ENCODE assay signal across 24 cellular contexts in the genomic region with DNA sequence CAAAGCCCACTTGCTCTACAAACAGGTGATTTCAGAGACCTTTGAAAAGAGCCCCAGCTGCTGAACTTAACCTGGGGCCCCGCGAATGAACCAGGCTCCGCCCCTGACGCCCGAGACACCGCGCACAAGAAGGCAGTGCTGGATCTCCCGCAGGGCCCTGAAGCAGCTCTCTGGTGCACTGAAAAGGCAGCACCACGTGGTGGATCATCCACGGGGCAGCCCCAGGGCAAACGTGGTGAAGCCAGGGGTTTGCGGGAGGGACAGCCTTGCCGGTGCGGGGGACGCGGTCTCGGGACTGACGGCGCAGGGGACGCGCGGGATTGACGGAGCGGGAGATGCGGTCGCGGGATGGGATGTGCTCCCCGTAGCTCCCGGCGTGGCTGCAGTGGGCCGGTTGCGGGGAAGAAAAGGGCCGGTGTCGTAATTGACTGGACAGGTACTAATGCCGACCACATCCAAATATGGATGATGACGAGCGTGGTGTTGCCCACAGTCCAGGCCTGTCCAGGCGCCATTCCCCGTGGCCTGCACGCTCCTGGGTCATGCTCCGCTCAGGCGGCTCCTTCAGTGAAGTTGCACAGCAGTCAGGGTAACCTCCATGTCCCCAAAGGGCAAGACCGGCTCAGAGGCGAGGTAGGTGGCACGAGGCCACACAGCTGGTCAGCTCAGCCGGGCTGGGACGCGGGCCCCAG.
DNase-seq lines count a peak whose midpoint lies in the region; ATAC-seq, FAIRE-seq and TF ChIP-seq lines count a peak whose summit lies in the region.
"Had no signal": no experiment of that assay in that cellular context is flagged by ENCODE, and none has a peak within 500 bp of the region (broad histone marks: within the 10 kb centered on the region; RNA-seq: fewer than 3 reads in every experiment).

No MANE protein-coding gene starts in this region.

- H2BK15ac ChIP-seq in H9 (ENCODE audit: low read depth, low read length) (no peak overlapping the region), H1 (ENCODE audit: low read length) (no peak overlapping the region)

- H2BK120ac ChIP-seq in H9 (ENCODE audit: low read depth, low read length, poor library complexity, severe bottlenecking) (no peak overlapping the region), H1 (replicated peaks; ENCODE audit: low read depth, low read length) (no peak overlapping the region)

- H3K79me2 ChIP-seq in H9 (ENCODE audit: insufficient read depth, low read length) (no peaks in the 10 kb centered on the region), H1 (ENCODE audit: control insufficient read depth in 1 of 2, insufficient read depth in 2 of 2, low read length in 2 of 2) (no peaks in the 10 kb centered on the region)

- no peaks in the 10 kb centered on the region for H4K20me1 ChIP-seq in H9 (ENCODE audit: control insufficient read depth, insufficient read depth, insufficient read length)
- H4K20me1 ChIP-seq in H1 (replicated peaks in 1 of 2; ENCODE audit: control insufficient read depth in 1 of 2, insufficient read depth in 2 of 2, low read length in 2 of 2): no peaks in the 10 kb centered on the region

- H2BK12ac ChIP-seq in H9 (ENCODE audit: insufficient read length, low read depth, low read length) (no peak overlapping the region), H1 (ENCODE audit: low read depth, low read length) (no peak overlapping the region)

- H3T11ph ChIP-seq in H9 (ENCODE audit: low read length): no peak overlapping the region

- WGBS in H9 (ENCODE audit: extremely low coverage, insufficient read length, low lambda C conversion rate): no CpG with 5 or more reads among the region's 48 CpGs
- 82% methylated on average over 41 of the region's 48 CpGs; no CpG with 5 or more reads in 1 of the 2 experiments for WGBS in H1 (ENCODE audit: extremely low coverage in 1 of 2, insufficient coverage in 1 of 2, insufficient read length in 1 of 2, insufficient replicate concordance in 2 of 2, low coverage in 1 of 2, low lambda C conversion rate in 2 of 2, missing lambda C conversion rate in 1 of 2), 2 experiments

- no peak overlapping the region for H4K91ac ChIP-seq in H9 (ENCODE audit: insufficient read length, low read depth, low read length)
- no peak overlapping the region for H4K91ac ChIP-seq in H1 (replicated peaks; ENCODE audit: insufficient read length, low read length)

- H3K4me1 ChIP-seq in H9 (ENCODE audit: insufficient read depth, low read length) (no peaks in the 10 kb centered on the region), H1 (replicated peaks in 1 of 4; ENCODE audit: control insufficient read depth in 3 of 4, insufficient read depth in 4 of 4, low read length in 3 of 4) (peaks cover 0 to 3% (median 0%) of the 10 kb centered on the region in 4 experiments; a peak in 1 of 7 replicates)
- H3K4me1 ChIP-seq: A549, Caco-2 had no signal

- no peaks in the 10 kb centered on the region for H3K79me1 ChIP-seq in H9 (ENCODE audit: insufficient read depth, low read depth, low read length, poor library complexity, severe bottlenecking)
- no peaks in the 10 kb centered on the region for H3K79me1 ChIP-seq in H1 (ENCODE audit: low read depth, low read length)

- no peak overlapping the region for H4K8ac ChIP-seq in H9 (replicated peaks; ENCODE audit: insufficient read length, low read depth, low read length)
- no peak overlapping the region for H4K8ac ChIP-seq in H1 (ENCODE audit: extremely low read depth, insufficient read depth, low read length)

- no peak overlapping the region for H3K4me3 ChIP-seq in H1 (ENCODE audit: extremely low read depth in 1 of 4, insufficient read depth in 2 of 4, low read depth in 3 of 4, low read length in 4 of 4)
- H3K4me3 ChIP-seq: A549 had no signal

- H2AFZ ChIP-seq in H9 (ENCODE audit: low read length) (no peak overlapping the region), H1 (ENCODE audit: low read length) (no peak overlapping the region)

- no peak for TF ChIP-seq POLR2A in H1 (IDR thresholded peaks at IDR 0.05; ENCODE audit: control extremely low read depth in 1 of 2, low read depth in 2 of 2, low read length in 2 of 2)

- H3K23ac ChIP-seq in H9 (ENCODE audit: insufficient read length, low read depth, low read length): no peak overlapping the region
- H3K23ac ChIP-seq in H1 (ENCODE audit: insufficient read length): no peak overlapping the region

- ATAC-seq in stimulated activated effector memory CD8-positive, alpha-beta T cell treated with anti-CD3 and anti-CD28 coated beads, Interleukin-12 subunit alpha, Interleukin-12 subunit beta, amount 100 ng/mL, for 72 hours: peak; percentile 20
- no peak for ATAC-seq in GM19467 (IDR thresholded peaks at IDR 0.05; ENCODE audit: unreplicated experiment)
- ATAC-seq: A549; CD8-positive, alpha-beta T cell had no signal

- H3K27me3 ChIP-seq in H9 (ENCODE audit: insufficient read depth, low read length) (no peaks in the 10 kb centered on the region), H1 (replicated peaks in 1 of 4; ENCODE audit: control insufficient read depth in 3 of 4, extremely low read depth in 1 of 4, insufficient read depth in 3 of 4, low read length in 3 of 4) (no peaks in the 10 kb centered on the region)

- H3K36me3 ChIP-seq in H1 (ENCODE audit: control insufficient read depth in 2 of 4, insufficient read depth in 4 of 4, low read length in 3 of 4): no peaks in the 10 kb centered on the region

- H3K36me3 Mint-ChIP-seq in H9 (ENCODE audit: insufficient read depth in 1 of 3, low read depth in 3 of 3): 0 out of 7 replicates have a peak, but pooled peaks cover 0 to 1% (median 0%) of the 10 kb centered on the region in 3 experiments
- no peaks in the 10 kb centered on the region for H3K36me3 Mint-ChIP-seq in stimulated activated effector memory CD8-positive, alpha-beta T cell treated with anti-CD3 and anti-CD28 coated beads, Interleukin-12 subunit alpha, Interleukin-12 subunit beta, amount 100 ng/mL, for 72 hours
- H3K36me3 Mint-ChIP-seq: CD8-positive, alpha-beta T cell had no signal

- no peak overlapping the region for H3K4me3 Mint-ChIP-seq in H9
- no peak overlapping the region for H3K4me3 Mint-ChIP-seq in stimulated activated effector memory CD8-positive, alpha-beta T cell treated with anti-CD3 and anti-CD28 coated beads, Interleukin-12 subunit alpha, Interleukin-12 subunit beta, amount 100 ng/mL, for 72 hours
- H3K4me3 Mint-ChIP-seq: CD8-positive, alpha-beta T cell had no signal

- H3K27me3 Mint-ChIP-seq in H9 (ENCODE audit: low read depth): peaks cover 20% of the 10 kb centered on the region

- no peak overlapping the region for H3K4ac ChIP-seq in H9 (ENCODE audit: low read depth, low read length)
- H3K4ac ChIP-seq in H1 (replicated peaks; ENCODE audit: insufficient read length, low read depth, low read length): no peak overlapping the region

- H4K5ac ChIP-seq in H9 (ENCODE audit: insufficient read length, low read depth, low read length) (no peak overlapping the region), H1 (ENCODE audit: insufficient read length, low read depth, low read length) (no peak overlapping the region)

- H3K27ac ChIP-seq in H9 (ENCODE audit: insufficient read length, low read depth, low read length) (no peak overlapping the region), H1 (ENCODE audit: low read depth, low read length) (no peak overlapping the region)
- H3K27ac ChIP-seq: A549, HL-60 had no signal

- DNase-seq in ELF-1 (ENCODE audit: low read depth, low spot score): peak; percentile 20
- peak; percentile 43 for DNase-seq in H9
- peak in 1 of 2 experiments; percentile 67 for DNase-seq in H1 (ENCODE audit: low read depth in 1 of 2, low spot score in 2 of 2)
- DNase-seq in stimulated activated effector memory CD8-positive, alpha-beta T cell treated with anti-CD3 and anti-CD28 coated beads, Interleukin-12 subunit alpha, Interleukin-12 subunit beta, amount 100 ng/mL, for 72 hours (ENCODE audit: low spot score in 2 of 2): no peak
- no peak for DNase-seq in RKO (ENCODE audit: low spot score)
- no peak for DNase-seq in epidermal melanocyte (ENCODE audit: insufficient read length, low spot score)
- DNase-seq: C1 segment of cervical spinal cord; Caco-2; CD8-positive, alpha-beta T cell; GDM1; GOT3; NCI-H1092; NCI-H1436; NCI-H187; NCI-H2081 treated with DMSO at 0.1 percent for 48 hours; NCI-H2171; NCI-H345; NCI-H510A treated with DMSO at 0.1 percent for 48 hours; NCI-H774; SHP77 had no signal

- no peak overlapping the region; the same call in 1 of the 2 replicates for H3K14ac ChIP-seq in H9 (ENCODE audit: insufficient read depth, low read length)
- no peak overlapping the region for H3K14ac ChIP-seq in H1 (ENCODE audit: insufficient read length)

- POLR2A ChIA-PET in H1 (lab: Charles Lee; ENCODE audit: partially characterized antibody): no interaction called here

- TF ChIP-seq RAD21 in H1 (IDR thresholded peaks at IDR 0.05 in 1 of 2, conservative IDR thresholded peaks at IDR 0.05 in 1 of 2; ENCODE audit: low read depth in 2 of 2, low read length in 2 of 2): no peak

- no peaks in the 10 kb centered on the region for H3K23me2 ChIP-seq in H9 (ENCODE audit: insufficient read length, low read depth, low read length, poor library complexity, severe bottlenecking)
- H3K23me2 ChIP-seq in H1 (ENCODE audit: low read depth, low read length): no peaks in the 10 kb centered on the region

- no peak overlapping the region for H3K9ac ChIP-seq in H9 (ENCODE audit: extremely low read depth, insufficient read length, low read length)
- H3K9ac ChIP-seq in H1 (replicated peaks in 1 of 4; ENCODE audit: extremely low read depth in 1 of 4, low read depth in 3 of 4, low read length in 3 of 4): no peak overlapping the region

- H2AK5ac ChIP-seq in H9 (ENCODE audit: insufficient read length, low read length) (no peak overlapping the region), H1 (ENCODE audit: low read depth, low read length) (no peak overlapping the region)

- no peak overlapping the region for H3K27ac Mint-ChIP-seq in H9
- H3K27ac Mint-ChIP-seq in stimulated activated effector memory CD8-positive, alpha-beta T cell treated with anti-CD3 and anti-CD28 coated beads, Interleukin-12 subunit alpha, Interleukin-12 subunit beta, amount 100 ng/mL, for 72 hours: no peak overlapping the region
- H3K27ac Mint-ChIP-seq: CD8-positive, alpha-beta T cell had no signal

- H3K18ac ChIP-seq in H9 (ENCODE audit: insufficient read length, low read depth, low read length): no peak overlapping the region
- 0 out of 2 replicates have a peak overlapping the region, but pooled peaks have one; percentile 51 for H3K18ac ChIP-seq in H1 (ENCODE audit: extremely low read depth, low read length)

- H2BK20ac ChIP-seq in H9 (ENCODE audit: low read depth, low read length, poor library complexity, severe bottlenecking) (no peak overlapping the region), H1 (ENCODE audit: low read length) (no peak overlapping the region)

- H3K9me3 ChIP-seq in H9 (ENCODE audit: control insufficient read depth, low read depth, low read length) (no peaks in the 10 kb centered on the region), H1 (ENCODE audit: insufficient read depth in 2 of 2, low read depth in 1 of 2, low read length in 1 of 2) (peaks cover 0 to 3% of the 10 kb centered on the region in 2 experiments; a peak in 1 of 4 replicates)
- H3K9me3 ChIP-seq: A549, Caco-2 had no signal

- CTCF ChIA-PET in H1 (lab: Charles Lee; ENCODE audit: partially characterized antibody): no interaction called here

- H3K56ac ChIP-seq in H9 (ENCODE audit: insufficient read length, low read depth, low read length): no peak overlapping the region
- no peak overlapping the region for H3K56ac ChIP-seq in H1 (replicated peaks; ENCODE audit: insufficient read length, low read depth, low read length)

- TF ChIP-seq EP300 in H1 (IDR thresholded peaks at IDR 0.05; ENCODE audit: borderline replicate concordance in 1 of 2, low read depth in 2 of 2, low read length in 2 of 2): no peak

- H3K4me2 ChIP-seq in H9 (ENCODE audit: insufficient read depth, insufficient read length, low read length): no peak overlapping the region
- no peak overlapping the region for H3K4me2 ChIP-seq in H1 (ENCODE audit: insufficient read depth in 1 of 2, low read depth in 2 of 2, low read length in 2 of 2)
- H3K4me2 ChIP-seq: A549 had no signal

- 0 out of 5 replicates have a peak, but pooled peaks cover 0 to 3% of the 10 kb centered on the region in 2 experiments for H3K9me3 Mint-ChIP-seq in H9
- no peaks in the 10 kb centered on the region for H3K9me3 Mint-ChIP-seq in stimulated activated effector memory CD8-positive, alpha-beta T cell treated with anti-CD3 and anti-CD28 coated beads, Interleukin-12 subunit alpha, Interleukin-12 subunit beta, amount 100 ng/mL, for 72 hours
- H3K9me3 Mint-ChIP-seq: CD8-positive, alpha-beta T cell had no signal

- no peak for FAIRE-seq in H1 (lab: Jason Lieb, UNC)
- FAIRE-seq: A549, GM12891 had no signal

- TF ChIP-seq CTCF in H9 (conservative IDR thresholded peaks at IDR 0.05): no peak
- no peak for TF ChIP-seq CTCF in H1 (IDR thresholded peaks at IDR 0.05; ENCODE audit: control extremely low read depth in 1 of 3, insufficient read depth in 1 of 3, low read depth in 1 of 3, low read length in 3 of 3)

- no peak overlapping the region for H2BK5ac ChIP-seq in H9 (ENCODE audit: insufficient read length, low read length)
- H2BK5ac ChIP-seq in H1 (ENCODE audit: low read depth, low read length): no peak overlapping the region

- peaks cover 0 to 8% of the 10 kb centered on the region in 2 experiments; a peak in 2 of 4 replicates for H3K4me1 Mint-ChIP-seq in H9
- H3K4me1 Mint-ChIP-seq in stimulated activated effector memory CD8-positive, alpha-beta T cell treated with anti-CD3 and anti-CD28 coated beads, Interleukin-12 subunit alpha, Interleukin-12 subunit beta, amount 100 ng/mL, for 72 hours: peaks cover 7% of the 10 kb centered on the region

Comparison
In these comparisons a context has a peak if more than half of its experiments do, and no peak if none do; other contexts are left out.
1. DNase-seq: peak in ELF-1 (single experiment) and H9 (single experiment); none in stimulated activated effector memory CD8-positive, alpha-beta T cell treated with anti-CD3 and anti-CD28 coated beads, Interleukin-12 subunit alpha, Interleukin-12 subunit beta, amount 100 ng/mL, for 72 hours (0 of 2), RKO (single experiment) and epidermal melanocyte (single experiment).